Comparison of ENCODE assay signal across 35 cellular contexts in the genomic region with DNA sequence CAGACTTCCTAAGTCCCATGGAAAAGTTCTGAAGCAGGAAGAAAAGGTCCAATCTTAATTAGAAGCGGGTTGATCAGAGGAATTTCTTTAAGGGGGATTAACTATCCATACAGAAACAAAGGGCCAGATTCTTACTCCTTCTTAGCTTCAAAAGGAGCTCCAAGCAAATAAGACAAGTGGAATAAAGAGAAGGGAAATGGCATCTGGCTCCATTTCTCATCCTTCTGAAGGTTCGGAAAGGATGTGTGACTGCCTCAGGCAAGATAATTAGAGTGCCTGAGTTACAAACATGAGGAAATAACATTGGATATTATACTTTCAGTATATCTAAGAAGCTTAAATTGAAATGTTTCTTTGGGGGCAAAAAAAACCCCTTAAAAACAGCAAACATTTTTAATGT.
DNase-seq lines count a peak whose midpoint lies in the region; ATAC-seq and TF ChIP-seq lines count a peak whose summit lies in the region.
"Had no signal": no experiment of that assay in that cellular context is flagged by ENCODE, and none has a peak within 500 bp of the region (broad histone marks: within the 10 kb centered on the region; RNA-seq: fewer than 3 reads in every experiment).

No MANE protein-coding gene starts in this region.

- no CpG with 5 or more reads among the region's 2 CpGs for WGBS in neuronal stem cell (ENCODE audit: extremely low coverage in 2 of 2, insufficient read length in 2 of 2, insufficient replicate concordance in 1 of 2), 2 donors

- H3K4me3 ChIP-seq in neural progenitor cell (no peak overlapping the region), neuronal stem cell (ENCODE audit: low read length in 2 of 2) (no peak overlapping the region), ascending aorta (no peak overlapping the region), left ventricle myocardium inferior (no peak overlapping the region)
- H3K4me3 ChIP-seq: A549; BLaER1; BLaER1 treated with 17β-estradiol and CSF1 and Interleukin-3, amounts not matched to agents 10 nM and 100 nM had no signal

- H3K27me3 Mint-ChIP-seq in mesothelial cell of epicardium (ENCODE audit: low read depth) (peaks cover 1% of the 10 kb centered on the region), neural progenitor cell (ENCODE audit: insufficient read depth, low read depth) (no peaks in the 10 kb centered on the region)
- H3K27me3 Mint-ChIP-seq: B cell; CD4-positive, alpha-beta memory T cell; CD4-positive, alpha-beta T cell; CD4-positive, CD25-positive, alpha-beta regulatory T cell; CD8-positive, alpha-beta memory T cell had no signal

- intact Hi-C loops in ascending aorta (cut with DNase I): no loop called here
- intact Hi-C loops in left ventricle myocardium inferior (cut with micrococcal nuclease): no loop called here

- no peaks in the 10 kb centered on the region for H3K79me1 ChIP-seq in neuronal stem cell (ENCODE audit: low read depth, low read length)

- H3K4me1 ChIP-seq in neural progenitor cell (peaks cover 15% of the 10 kb centered on the region), neuronal stem cell (ENCODE audit: control insufficient read depth in 2 of 2, insufficient read depth in 1 of 2, low read depth in 1 of 2, low read length in 2 of 2) (peaks cover 0 to 2% of the 10 kb centered on the region in 2 donors), ascending aorta (no peaks in the 10 kb centered on the region), left ventricle myocardium inferior (no peaks in the 10 kb centered on the region)
- H3K4me1 ChIP-seq: A549 had no signal

- no peak overlapping the region for H2BK120ac ChIP-seq in neuronal stem cell (ENCODE audit: low read depth, low read length)

- no peak overlapping the region for H4K8ac ChIP-seq in neuronal stem cell (ENCODE audit: low read depth, low read length)

- peak; percentile 22 for DNase-seq in foreskin melanocyte
- DNase-seq in mesothelial cell of epicardium (ENCODE audit: low spot score in 2 of 2, unreplicated experiment in 2 of 2): no peak
- DNase-seq in neural progenitor cell (ENCODE audit: low spot score): peak; percentile 63
- DNase-seq in neuronal stem cell (ENCODE audit: low spot score): peak; percentile 30
- DNase-seq in ascending aorta (ENCODE audit: low spot score in 2 of 2): no peak
- no peak for DNase-seq in GM10248 (ENCODE audit: extremely low spot score)
- no peak for DNase-seq in left ventricle myocardium inferior
- DNase-seq: 8988T; ACHN; AML-193; BE2C; C1 segment of cervical spinal cord; Caco-2; Calu3; CD4-positive, alpha-beta memory T cell; CD4-positive, alpha-beta T cell; CD4-positive, CD25-positive, alpha-beta regulatory T cell; CD8-positive, alpha-beta memory T cell; CD8-positive, alpha-beta T cell; COR-L47; DMS 273 treated with DMSO at 0.1 percent for 48 hours; DMS153; DMS53; DMS79; DMS79 treated with DMSO at 0.1 percent for 48 hours; DND-41; EL had no signal

- no peaks in the 10 kb centered on the region for H4K20me1 ChIP-seq in neural progenitor cell (ENCODE audit: low read depth)
- H4K20me1 ChIP-seq: BLaER1; BLaER1 treated with 17β-estradiol and CSF1 and Interleukin-3, amounts not matched to agents 10 nM and 100 nM had no signal

- H3K4me1 Mint-ChIP-seq in mesothelial cell of epicardium (peaks cover 15% of the 10 kb centered on the region), neural progenitor cell (peaks cover 3% of the 10 kb centered on the region)
- H3K4me1 Mint-ChIP-seq: B cell; CD4-positive, alpha-beta memory T cell; CD4-positive, CD25-positive, alpha-beta regulatory T cell; CD8-positive, alpha-beta memory T cell had no signal

- no peaks in the 10 kb centered on the region for H3F3A ChIP-seq in neural progenitor cell (ENCODE audit: low read depth)

- H2AFZ ChIP-seq in neural progenitor cell (replicated peaks) (no peak overlapping the region), neuronal stem cell (ENCODE audit: low read length) (no peak overlapping the region)

- no peaks in the 10 kb centered on the region for H3K36me3 ChIP-seq in neural progenitor cell
- no peaks in the 10 kb centered on the region for H3K36me3 ChIP-seq in neuronal stem cell (replicated peaks in 1 of 2; ENCODE audit: control insufficient read depth in 2 of 2, insufficient read depth in 2 of 2, low read length in 2 of 2)
- no peaks in the 10 kb centered on the region for H3K36me3 ChIP-seq in ascending aorta
- H3K36me3 ChIP-seq in left ventricle myocardium inferior: no peaks in the 10 kb centered on the region
- H3K36me3 ChIP-seq: BE2C; BLaER1; BLaER1 treated with 17β-estradiol and CSF1 and Interleukin-3, amounts not matched to agents 10 nM and 100 nM had no signal

- TF ChIP-seq CTCF in mesothelial cell of epicardium (IDR thresholded peaks at IDR 0.05; ENCODE audit: unreplicated experiment): no peak
- TF ChIP-seq CTCF in neural progenitor cell (IDR thresholded peaks at IDR 0.05): no peak
- no peak for TF ChIP-seq CTCF in ascending aorta (IDR thresholded peaks at IDR 0.05)
- no peak for TF ChIP-seq CTCF in GM10248 (IDR thresholded peaks at IDR 0.05; ENCODE audit: control extremely low read depth, extremely low read depth, low read depth, missing control alignments)
- no peak for TF ChIP-seq CTCF in left ventricle myocardium inferior (IDR thresholded peaks at IDR 0.05; ENCODE audit: borderline replicate concordance)

- H2BK5ac ChIP-seq in neuronal stem cell (ENCODE audit: low read length): no peak overlapping the region

- no peak overlapping the region for H4K91ac ChIP-seq in neuronal stem cell (ENCODE audit: low read depth, low read length, poor library complexity)

- H3K9me3 ChIP-seq in neural progenitor cell (ENCODE audit: low read depth) (no peaks in the 10 kb centered on the region), neuronal stem cell (replicated peaks in 1 of 2; ENCODE audit: control insufficient read depth in 2 of 2, insufficient read depth in 1 of 2, low read depth in 1 of 2, low read length in 2 of 2) (no peaks in the 10 kb centered on the region), ascending aorta (no peaks in the 10 kb centered on the region), left ventricle myocardium inferior (replicated peaks) (no peaks in the 10 kb centered on the region)
- H3K9me3 ChIP-seq: A549, BE2C, BLaER1, Caco-2 had no signal

- CTCF ChIA-PET in GM10248 (lab: Yijun Ruan, JAX): interaction anchor here (1.2 kb wide), 1 partner anchor 11 kb away, joined by 4 read pairs; no protein-coding TSS in a partner anchor

- POLR2A ChIA-PET in GM10248 (lab: Yijun Ruan, JAX): no interaction called here

- H3K36me3 Mint-ChIP-seq in mesothelial cell of epicardium (no peaks in the 10 kb centered on the region), neural progenitor cell (no peaks in the 10 kb centered on the region)
- H3K36me3 Mint-ChIP-seq: CD14-positive monocyte; CD4-positive, alpha-beta memory T cell; CD4-positive, CD25-positive, alpha-beta regulatory T cell; CD8-positive, alpha-beta memory T cell; CD8-positive, alpha-beta T cell had no signal

- H3K9me3 Mint-ChIP-seq in mesothelial cell of epicardium (no peaks in the 10 kb centered on the region), neural progenitor cell (no peaks in the 10 kb centered on the region)
- H3K9me3 Mint-ChIP-seq: CD4-positive, alpha-beta T cell had no signal

- H3K79me2 ChIP-seq in neural progenitor cell (ENCODE audit: low read depth): no peaks in the 10 kb centered on the region

- H2BK12ac ChIP-seq in neuronal stem cell (ENCODE audit: low read length): no peak overlapping the region

- H3K14ac ChIP-seq in neuronal stem cell (ENCODE audit: low read length): no peak overlapping the region

- no peak overlapping the region for H3K23ac ChIP-seq in neuronal stem cell (ENCODE audit: low read depth, low read length, poor library complexity)

- ATAC-seq in GM21529 (IDR thresholded peaks at IDR 0.05; ENCODE audit: unreplicated experiment): no peak
- ATAC-seq: A549; CD8-positive, alpha-beta T cell had no signal

- H2BK15ac ChIP-seq in neuronal stem cell (ENCODE audit: low read length): no peak overlapping the region

- H3K27me3 ChIP-seq in neural progenitor cell (no peaks in the 10 kb centered on the region), neuronal stem cell (ENCODE audit: control insufficient read depth in 3 of 3, insufficient read depth in 3 of 3, low read depth in 1 of 3, low read length in 3 of 3) (no peaks in the 10 kb centered on the region), ascending aorta (no peaks in the 10 kb centered on the region), left ventricle myocardium inferior (ENCODE audit: low read depth) (no peaks in the 10 kb centered on the region)
- H3K27me3 ChIP-seq: BE2C; BLaER1; BLaER1 treated with 17β-estradiol and CSF1 and Interleukin-3, amounts not matched to agents 10 nM and 100 nM had no signal

- H3K9ac ChIP-seq in neural progenitor cell (no peak overlapping the region), neuronal stem cell (ENCODE audit: low read depth, low read length, poor library complexity) (no peak overlapping the region)
- H3K9ac ChIP-seq: BLaER1; BLaER1 treated with 17β-estradiol and CSF1 and Interleukin-3, amounts not matched to agents 10 nM and 100 nM had no signal

- H3K4me2 ChIP-seq in neural progenitor cell (peak overlapping the region; percentile 57), neuronal stem cell (ENCODE audit: insufficient read depth, low read length, poor library complexity, severe bottlenecking) (no peak overlapping the region)
- H3K4me2 ChIP-seq: A549; BLaER1; BLaER1 treated with 17β-estradiol and CSF1 and Interleukin-3, amounts not matched to agents 10 nM and 100 nM had no signal

- no peak overlapping the region for H3K4ac ChIP-seq in neuronal stem cell (ENCODE audit: low read length)

- no peak overlapping the region for H2AK5ac ChIP-seq in neuronal stem cell (ENCODE audit: low read depth, low read length)

- H3K4me3 Mint-ChIP-seq in mesothelial cell of epicardium: no peak overlapping the region
- no peak overlapping the region for H3K4me3 Mint-ChIP-seq in neural progenitor cell
- H3K4me3 Mint-ChIP-seq: B cell; CD14-positive monocyte; CD4-positive, alpha-beta memory T cell; CD4-positive, alpha-beta T cell; CD4-positive, CD25-positive, alpha-beta regulatory T cell; CD8-positive, alpha-beta memory T cell; CD8-positive, alpha-beta T cell had no signal

- peak overlapping the region; percentile 72 for H3K27ac ChIP-seq in neural progenitor cell
- H3K27ac ChIP-seq in neuronal stem cell (replicated peaks; ENCODE audit: low read length): no peak overlapping the region
- H3K27ac ChIP-seq in ascending aorta: no peak overlapping the region
- H3K27ac ChIP-seq in left ventricle myocardium inferior (replicated peaks): no peak overlapping the region
- H3K27ac ChIP-seq: 22Rv1; A549; BLaER1; BLaER1 treated with 17β-estradiol and CSF1 and Interleukin-3, amounts not matched to agents 10 nM and 100 nM; C4-2B had no signal

- no peak overlapping the region for H3K18ac ChIP-seq in neuronal stem cell (ENCODE audit: low read length)

- H3K27ac Mint-ChIP-seq in mesothelial cell of epicardium: peak overlapping the region; percentile 1
- no peak overlapping the region for H3K27ac Mint-ChIP-seq in neural progenitor cell
- H3K27ac Mint-ChIP-seq: B cell; CD14-positive monocyte; CD4-positive, alpha-beta memory T cell; CD4-positive, alpha-beta T cell; CD4-positive, CD25-positive, alpha-beta regulatory T cell; CD8-positive, alpha-beta memory T cell; CD8-positive, alpha-beta T cell had no signal

Comparison
In these comparisons a context has a peak if more than half of its experiments do, and no peak if none do; other contexts are left out.
1. DNase-seq: peak in foreskin melanocyte (single experiment), neural progenitor cell (single experiment) and neuronal stem cell (single experiment); none in mesothelial cell of epicardium (0 of 2), ascending aorta (0 of 2), GM10248 (single experiment) and left ventricle myocardium inferior (single experiment).